40 cellular contexts compared by ENCODE assay signal in the genomic region with DNA sequence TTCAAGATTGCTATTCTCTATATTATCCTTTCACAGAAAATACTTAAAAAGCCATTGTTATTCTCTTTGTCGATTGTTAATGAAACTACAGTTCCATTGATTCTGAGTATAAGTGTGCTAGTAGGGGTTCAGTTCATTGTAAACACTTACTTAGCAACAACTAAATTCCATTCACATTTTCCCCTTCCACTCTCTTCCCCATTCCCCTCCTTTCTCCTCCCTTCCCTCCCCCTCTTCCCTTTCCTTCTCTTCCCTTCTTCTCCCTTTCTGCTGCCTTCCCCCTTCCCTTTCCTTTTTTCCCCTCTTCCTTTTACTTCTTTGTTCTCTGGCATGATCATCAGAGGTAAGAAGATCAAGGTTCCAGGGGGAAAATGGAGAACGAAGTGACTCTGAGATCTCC. TPM values are rescaled to one million over a fixed set of nuclear protein-coding genes. Genes with fewer than 3 reads are reported as not detected.
"Had no signal": no experiment of that assay in that cellular context is flagged by ENCODE, and none has a peak within 500 bp of the region (broad histone marks: within the 10 kb centered on the region; RNA-seq: fewer than 3 reads in every experiment).

No MANE protein-coding gene starts in this region.

- H3K4me1 ChIP-seq: colonic mucosa had no signal

- H3K9me3 ChIP-seq: colonic mucosa had no signal

- H3K27ac ChIP-seq: brain microvascular endothelial cell, cardiac muscle cell, colonic mucosa, PC-9, RWPE1, WERI-Rb-1 had no signal

- H3K27me3 ChIP-seq: brain microvascular endothelial cell, cardiac muscle cell, colonic mucosa had no signal

- H3K9me3 Mint-ChIP-seq: activated CD8-positive, alpha-beta T cell treated with anti-CD3 and anti-CD28 coated beads for 36 hours; activated naive CD8-positive, alpha-beta T cell treated with anti-CD3 and anti-CD28 coated beads for 36 hours; central memory CD8-positive, alpha-beta T cell had no signal

- H3K4me3 Mint-ChIP-seq: activated CD4-positive, alpha-beta T cell treated with anti-CD3 and anti-CD28 coated beads, Interleukin-2, amount 10 ng/mL, durations not matched to agents 24 days and 14 days; activated CD8-positive, alpha-beta T cell treated with anti-CD3 and anti-CD28 coated beads for 36 hours; activated naive CD8-positive, alpha-beta T cell treated with anti-CD3 and anti-CD28 coated beads for 36 hours; activated T-cell treated with anti-CD3 and anti-CD28 coated beads, Interleukin-2, amount 50 U/mL, for 72 hours; activated T-helper 17 cell treated with anti-CD3 and anti-CD28 coated beads, Interleukin-2, amount 50 U/mL, for 72 hours; central memory CD8-positive, alpha-beta T cell had no signal

- H3K4me2 ChIP-seq: PC-9 had no signal

- H3K36me3 ChIP-seq: brain microvascular endothelial cell, cardiac muscle cell, colonic mucosa, WERI-Rb-1 had no signal

- H3K36me3 Mint-ChIP-seq: activated naive CD8-positive, alpha-beta T cell treated with anti-CD3 and anti-CD28 coated beads for 36 hours had no signal

- ATAC-seq: activated CD8-positive, alpha-beta T cell treated with anti-CD3 and anti-CD28 coated beads for 36 hours; activated T-cell treated with anti-CD3 and anti-CD28 coated beads, Interleukin-2, amount 50 U/mL, for 72 hours; activated T-helper 17 cell treated with anti-CD3 and anti-CD28 coated beads, Interleukin-2, amount 50 U/mL, for 72 hours; Right ventricle myocardium inferior; SK-N-SH treated with all-trans-retinoic acid at 6 μM for 48 hours had no signal

- H3K27me3 Mint-ChIP-seq: activated CD4-positive, alpha-beta T cell treated with anti-CD3 and anti-CD28 coated beads, Interleukin-2, amount 10 ng/mL, durations not matched to agents 24 days and 14 days; activated CD8-positive, alpha-beta T cell treated with anti-CD3 and anti-CD28 coated beads for 36 hours; activated T-helper 17 cell treated with anti-CD3 and anti-CD28 coated beads, Interleukin-2, amount 50 U/mL, for 72 hours had no signal

- H2AFZ ChIP-seq: PC-9 had no signal

- H3K27ac Mint-ChIP-seq: activated CD4-positive, alpha-beta T cell treated with anti-CD3 and anti-CD28 coated beads, Interleukin-2, amount 10 ng/mL, durations not matched to agents 24 days and 14 days; activated CD8-positive, alpha-beta T cell treated with anti-CD3 and anti-CD28 coated beads for 36 hours; activated naive CD8-positive, alpha-beta T cell treated with anti-CD3 and anti-CD28 coated beads for 36 hours; activated T-cell treated with anti-CD3 and anti-CD28 coated beads, Interleukin-2, amount 50 U/mL, for 72 hours; activated T-helper 17 cell treated with anti-CD3 and anti-CD28 coated beads, Interleukin-2, amount 50 U/mL, for 72 hours had no signal

- H3K4me3 ChIP-seq: cardiac muscle cell, colonic mucosa, PC-9 had no signal

- DNase-seq: activated CD4-positive, alpha-beta T cell treated with anti-CD3 and anti-CD28 coated beads, Interleukin-2, amount 10 ng/mL, durations not matched to agents 24 days and 14 days; activated CD4-positive, alpha-beta T cell treated with anti-CD3 and anti-CD28 coated beads, Interleukin-2, amount 50 U/mL, for 4 hours; activated CD8-positive, alpha-beta T cell treated with anti-CD3 and anti-CD28 coated beads for 36 hours; activated effector memory CD4-positive, alpha-beta T cell treated with anti-CD3 and anti-CD28 coated beads, Interleukin-2, amount 50 U/mL, for 16 hours; activated naive CD4-positive, alpha-beta T cell; activated naive CD4-positive, alpha-beta T cell treated with anti-CD3 and anti-CD28 coated beads, Interleukin-2, amount 50 U/mL, for 16 hours; activated naive CD8-positive, alpha-beta T cell treated with anti-CD3 and anti-CD28 coated beads for 36 hours; activated T-cell treated with anti-CD3 and anti-CD28 coated beads, Interleukin-2, amount 50 U/mL, for 1 hour; activated T-cell treated with anti-CD3 and anti-CD28 coated beads, Interleukin-2, amount 50 U/mL, for 72 hours; amniotic stem cell; aorta; brain microvascular endothelial cell; colonic mucosa; MM.1S; MV-4-11; NCI-H1092; NCI-H1436 treated with DMSO at 0.1 percent for 48 hours; NCI-H187; NCI-H2081 treated with DMSO at 0.1 percent for 48 hours; NCI-H226; NCI-H446 treated with DMSO at 0.1 percent for 48 hours; NCI-H524; NK-92 treated with Interleukin-12 subunit alpha and Interleukin-12 subunit beta, amount 100 ng/mL, for 24 hours; PC-9; SIG-M5; SW 1271; T-helper 1 cell; T-helper 2 cell; T-helper 9 cell; WERI-Rb-1 had no signal

RNA-seq across cellular contexts. Expression of a gene that starts 41.6 kb away (rescaled TPM):
- total RNA-seq: activated CD8-positive, alpha-beta memory T cell treated with anti-CD3 and anti-CD28 coated beads for 36 hours; activated CD8-positive, alpha-beta T cell treated with anti-CD3 and anti-CD28 coated beads for 36 hours; activated naive CD8-positive, alpha-beta T cell treated with anti-CD3 and anti-CD28 coated beads for 36 hours; activated T-cell treated with anti-CD3 and anti-CD28 coated beads, Interleukin-2, amount 50 U/mL, for 72 hours; activated T-helper 17 cell treated with anti-CD3 and anti-CD28 coated beads, Interleukin-2, amount 50 U/mL, for 72 hours; aorta; cardiac muscle cell; chondrocyte; colonic mucosa; OCI-LY7; PC-9; Right ventricle myocardium inferior; SK-MEL-5 had no signal
- polyA plus RNA-seq: aorta, cardiac muscle cell had no signal
